Comparison of ENCODE assay signal across 18 cellular contexts in genomic region chr2:26782876-26783704, GRCh38. TPM values are rescaled to one million over a fixed set of nuclear protein-coding genes. Genes with fewer than 3 reads are reported as not detected.
DNase-seq lines count a peak whose midpoint lies in the region; ATAC-seq, FAIRE-seq and TF ChIP-seq lines count a peak whose summit lies in the region.
"Had no signal": no experiment of that assay in that cellular context is flagged by ENCODE, and none has a peak within 500 bp of the region (broad histone marks: within the 10 kb centered on the region; RNA-seq: fewer than 3 reads in every experiment).

No MANE protein-coding gene starts in this region.

- TF ChIP-seq POLR2A in A549 (IDR thresholded peaks at IDR 0.05; ENCODE audit: low read length): no peak

- no peak for TF ChIP-seq RAD21 in A549 (conservative IDR thresholded peaks at IDR 0.05 in 1 of 2, IDR thresholded peaks at IDR 0.05 in 1 of 2)

- POLR2A ChIA-PET in A549 (lab: Yijun Ruan, JAX): interaction anchor here (1.1 kb wide), 1 partner anchor 20 kb away, joined by 14 read pairs; the partner anchor contains the start of gene SLC35F6
- POLR2A ChIA-PET in HEK293 (lab: Yijun Ruan, JAX): interaction anchor here (0.7 to 1.3 kb wide), 2 partner anchors 16 to 289 kb away, joined by 3 to 4 read pairs; partner anchors contain the start of gene OST4

- WGBS in A549 (ENCODE audit: missing lambda C conversion rate): 87% methylated on average over 12 of the region's 12 CpGs

- TF ChIP-seq CTCF in A549 (IDR thresholded peaks at IDR 0.05) (no peak), HEK293 (tag by site-specific recombination; IDR thresholded peaks at IDR 0.05) (no peak), colonic mucosa (IDR thresholded peaks at IDR 0.05) (no peak)

- DNase-seq in A549 (ENCODE audit: low read depth in 1 of 2, low spot score in 1 of 2) (no peak), colonic mucosa (peak; percentile 59), posterior vena cava (ENCODE audit: low spot score) (peak; percentile 32), NCI-H1105 (lab: John Stamatoyannopoulos, UW) (no peak), kidney tubule cell (ENCODE audit: low spot score) (no peak)
- no peak for DNase-seq in stimulated activated CD4-positive, alpha-beta T cell treated with anti-CD3 and anti-CD28 coated beads, Interleukin-4, amount 100 ng/mL, for 1 hour
- DNase-seq: CD4-positive, CD25-positive, alpha-beta regulatory T cell; COR-L47; DND-41; H7; NCI-H1694 treated with DMSO at 0.1 percent for 48 hours; NCI-H2081 treated with DMSO at 0.1 percent for 48 hours; NCI-H446; NCI-H526 treated with DMSO at 0.1 percent for 48 hours; OCI-M1; Right ventricle myocardium superior had no signal

- CTCF ChIA-PET in A549 (lab: Yijun Ruan, JAX): interaction anchor here (1.1 to 2.9 kb wide), 4 partner anchors 8 to 37 kb away, joined by 3 to 10 read pairs (median 4); no protein-coding TSS in a partner anchor
- CTCF ChIA-PET in HEK293 (lab: Yijun Ruan, JAX): no interaction called here

- H3K4me3 ChIP-seq in A549: no peak overlapping the region
- H3K4me3 ChIP-seq in HEK293 (ENCODE audit: low read depth, low read length): no peak overlapping the region
- H3K4me3 ChIP-seq in colonic mucosa: no peak overlapping the region
- H3K4me3 ChIP-seq: GM12878 had no signal

- no peak for TF ChIP-seq EP300 in A549 (IDR thresholded peaks at IDR 0.05)

- ATAC-seq in A549: no peak
- ATAC-seq: GM12878 had no signal

- H3K9ac ChIP-seq in colonic mucosa (ENCODE audit: low read depth in 2 of 2, low read length in 2 of 2): peak overlapping the region in 1 of 2 donors; percentile 19

- H3K27me3 ChIP-seq in colonic mucosa: no peaks in the 10 kb centered on the region

- intact Hi-C loops in colonic mucosa (cut with DNase I): no loop called here
- intact Hi-C loops in posterior vena cava (cut with DNase I): no loop called here

- H3K36me3 ChIP-seq in HEK293 (ENCODE audit: control insufficient read depth in 2 of 2, insufficient read depth in 1 of 2, low read length in 2 of 2): peaks cover 4 to 27% of the 10 kb centered on the region in 2 experiments; a peak in 2 of 3 replicates
- no peaks in the 10 kb centered on the region for H3K36me3 ChIP-seq in colonic mucosa

- peaks cover 19% of the 10 kb centered on the region; the same call in 2 of the 3 replicates for H3K4me1 ChIP-seq in A549
- H3K4me1 ChIP-seq in HEK293 (ENCODE audit: control insufficient read depth, insufficient read depth, low read length): no peaks in the 10 kb centered on the region
- H3K4me1 ChIP-seq in colonic mucosa: peaks cover 4% of the 10 kb centered on the region

- no peaks in the 10 kb centered on the region for H3K9me3 ChIP-seq in A549
- H3K9me3 ChIP-seq in HEK293 (ENCODE audit: control insufficient read depth, insufficient read depth, low read depth, low read length): no peaks in the 10 kb centered on the region
- H3K9me3 ChIP-seq in colonic mucosa: no peaks in the 10 kb centered on the region

- H3K27ac ChIP-seq in A549 (no peak overlapping the region), HEK293 (ENCODE audit: extremely low read depth, low read depth, low read length) (no peak overlapping the region), colonic mucosa (peak overlapping the region; percentile 23)

- FAIRE-seq in A549 (lab: Jason Lieb, UNC): no peak
- FAIRE-seq: GM12878 had no signal

- no peak overlapping the region for H3K4me2 ChIP-seq in A549

TF ChIP-seq in A549, 52 proteins besides CTCF, POLR2A, EP300 and RAD21 (continues in another document):
- no peak for TF ChIP-seq TFCP2L1 (CRISPR knock-in tag; IDR thresholded peaks at IDR 0.05)
- no peak for TF ChIP-seq PBX3 (IDR thresholded peaks at IDR 0.05)
- TF ChIP-seq EHF (CRISPR knock-in tag; IDR thresholded peaks at IDR 0.05): no peak
- TF ChIP-seq CHD2 (IDR thresholded peaks at IDR 0.05; ENCODE audit: low read length, partially characterized antibody): no peak

TF ChIP-seq in HEK293, 187 proteins besides CTCF, POLR2A, EP300 and RAD21 (continues in another document):
- TF ChIP-seq REST (tag by site-specific recombination; IDR thresholded peaks at IDR 0.05) (no peak), ZNF292 (tag by site-specific recombination; IDR thresholded peaks at IDR 0.05; ENCODE audit: borderline replicate concordance, low read depth) (no peak), YY1 (tag by site-specific recombination; IDR thresholded peaks at IDR 0.05) (no peak), ZNF639 (tag by site-specific recombination; IDR thresholded peaks at IDR 0.05) (no peak), ZNF837 (tag by site-specific recombination; IDR thresholded peaks at IDR 0.05) (no peak), ZFP37 (tag by site-specific recombination; IDR thresholded peaks at IDR 0.05) (no peak), KLF1 (tag by site-specific recombination; IDR thresholded peaks at IDR 0.05) (0 out of 2 replicates have a peak, but pooled peaks have one; percentile 22)

RNA-seq across cellular contexts. Expression of gene CENPA, which starts 2.8 kb away (rescaled TPM):
- polyA plus RNA-seq in A549 (2011; rRNA removed) (44.1 and 46.0 TPM in 2 replicates), A549 (2017; fragmentation: RNase III; extraction: RNeasy Plus Mini Kit Qiagen cat#74134 plus additional on column Dnase treatment) (41.6 to 45.7 TPM (median 43.7 TPM) in 3 replicates)
- 45.4 and 56.0 TPM in 2 replicates for polyA plus RNA-seq in A549 (2012; cell fraction: cytosol; rRNA removed)
- polyA plus RNA-seq in A549 (2012; cell fraction: nucleus; rRNA removed): 25.6 and 33.4 TPM in 2 replicates
- polyA minus RNA-seq in A549 (2011; rRNA and poly(A)+ RNA removed): 30.7 and 33.2 TPM in 2 replicates
- total RNA-seq in colonic mucosa (10 to 100 TPM in 1 of 2 donors, 1 to 10 TPM in 1; 6.5 to 22.7 TPM), posterior vena cava (1 to 10 TPM in 1 of 2 donors, not detected in 1; 1.2 TPM)

RNA-seq across cellular contexts. Expression of gene SLC35F6, which starts 19.0 kb away (rescaled TPM):
- polyA plus RNA-seq in A549 (2011; rRNA removed): 41.3 and 55.7 TPM in 2 replicates
- polyA plus RNA-seq in A549 (2012; cell fraction: cytosol; rRNA removed): 23.7 and 38.0 TPM in 2 replicates
- 33.1 and 35.8 TPM in 2 replicates for polyA plus RNA-seq in A549 (2012; cell fraction: nucleus; rRNA removed)
- polyA plus RNA-seq in A549 (2017; fragmentation: RNase III; extraction: RNeasy Plus Mini Kit Qiagen cat#74134 plus additional on column Dnase treatment): 40.1 to 47.6 TPM (median 46.9 TPM) in 3 replicates
- polyA minus RNA-seq in A549 (2011; rRNA and poly(A)+ RNA removed): 111 and 126 TPM in 2 replicates
- total RNA-seq in colonic mucosa: 10 to 100 TPM; 24.8 to 29.1 TPM
- total RNA-seq in posterior vena cava: 10 to 100 TPM; 38.8 to 39.4 TPM

Comparison
In these comparisons a context has a peak if more than half of its experiments do, and no peak if none do; other contexts are left out.
1. DNase-seq: peak in colonic mucosa (single experiment) and posterior vena cava (single experiment); none in A549 (0 of 2), NCI-H1105 (single experiment), stimulated activated CD4-positive, alpha-beta T cell treated with anti-CD3 and anti-CD28 coated beads, Interleukin-4, amount 100 ng/mL, for 1 hour (single experiment) and kidney tubule cell (single experiment).
2. Of the 5 proteins assayed by ChIP-seq in both HEK293 and A549: peak only in HEK293: none; only in A549: HOXA7; in both: none; in neither: 4.